Comparison of ENCODE assay signal across 24 cellular contexts in genomic region chr12:105724651-105725050, GRCh38.
DNase-seq lines count a peak whose midpoint lies in the region; ATAC-seq, FAIRE-seq and TF ChIP-seq lines count a peak whose summit lies in the region.
"Had no signal": no experiment of that assay in that cellular context is flagged by ENCODE, and none has a peak within 500 bp of the region (broad histone marks: within the 10 kb centered on the region; RNA-seq: fewer than 3 reads in every experiment).

No MANE protein-coding gene starts in this region.

- H3K9ac ChIP-seq in astrocyte (ENCODE audit: low read length), result no peak overlapping the region

- H3K4me3 Mint-ChIP-seq in astrocyte (ENCODE audit: unreplicated experiment), result no peak overlapping the region
- H3K4me3 Mint-ChIP-seq in activated T-cell treated with anti-CD3 and anti-CD28 coated beads, Interleukin-2, amount 50 U/mL, for 24 hours, result no peak overlapping the region
- H3K4me3 Mint-ChIP-seq: activated naive CD8-positive, alpha-beta T cell treated with anti-CD3 and anti-CD28 coated beads, Interleukin-2, amount 50 U/mL, for 24 hours; CD14-positive monocyte; stimulated activated effector memory CD8-positive, alpha-beta T cell treated with anti-CD3 and anti-CD28 coated beads, Interleukin-12 subunit alpha, Interleukin-12 subunit beta, amount 100 ng/mL, for 72 hours had no signal

- peak; percentile 41 for ATAC-seq in omental fat pad (ENCODE audit: low FRiP score)
- ATAC-seq in HG03175 (IDR thresholded peaks at IDR 0.05; ENCODE audit: unreplicated experiment), result no peak
- ATAC-seq: activated naive CD8-positive, alpha-beta T cell treated with anti-CD3 and anti-CD28 coated beads, Interleukin-2, amount 50 U/mL, for 24 hours; PC-3; right lobe of liver; stimulated activated effector memory CD8-positive, alpha-beta T cell treated with anti-CD3 and anti-CD28 coated beads, Interleukin-12 subunit alpha, Interleukin-12 subunit beta, amount 100 ng/mL, for 72 hours had no signal

- H3K27me3 Mint-ChIP-seq in astrocyte (ENCODE audit: low read depth, unreplicated experiment), result no peaks in the 10 kb centered on the region
- H3K27me3 Mint-ChIP-seq in activated T-cell treated with anti-CD3 and anti-CD28 coated beads, Interleukin-2, amount 50 U/mL, for 24 hours, result no peaks in the 10 kb centered on the region
- H3K27me3 Mint-ChIP-seq: activated naive CD8-positive, alpha-beta T cell treated with anti-CD3 and anti-CD28 coated beads, Interleukin-2, amount 50 U/mL, for 24 hours had no signal

- H3K79me2 ChIP-seq in astrocyte (ENCODE audit: insufficient read depth, low read length), result no peaks in the 10 kb centered on the region

- no peak overlapping the region for H3K4me2 ChIP-seq in astrocyte (ENCODE audit: low read length)

- no peaks in the 10 kb centered on the region for H4K20me1 ChIP-seq in astrocyte (ENCODE audit: insufficient read depth, low read length)

- H3K9me3 ChIP-seq in astrocyte (ENCODE audit: insufficient read depth, low read depth, low read length), result no peaks in the 10 kb centered on the region
- H3K9me3 ChIP-seq: esophagus muscularis mucosa, left ventricle myocardium inferior, right lobe of liver, SJCRH30 had no signal

- DNase-seq in DMS79 treated with DMSO at 0.1 percent for 48 hours (lab: John Stamatoyannopoulos, UW), result peak; percentile 71
- DNase-seq in astrocyte (ENCODE audit: low read depth), result peak; percentile 81
- peak; percentile 5 for DNase-seq in iris pigment epithelial cell (ENCODE audit: low read depth)
- DNase-seq in omental fat pad (ENCODE audit: low spot score), result no peak
- DNase-seq in activated T-cell treated with anti-CD3 and anti-CD28 coated beads, Interleukin-2, amount 50 U/mL, for 24 hours, result no peak
- DNase-seq in NCI-H1930 (lab: John Stamatoyannopoulos, UW), result no peak
- no peak for DNase-seq in GM12892 (ENCODE audit: insufficient read length)
- DNase-seq: activated CD4-positive, alpha-beta T cell treated with anti-CD3 and anti-CD28 coated beads, Interleukin-2, amount 50 U/mL, for 4 hours; activated CD8-positive, alpha-beta memory T cell treated with anti-CD3 and anti-CD28 coated beads, Interleukin-2, amount 50 U/mL, for 48 hours; activated effector memory CD4-positive, alpha-beta T cell treated with anti-CD3 and anti-CD28 coated beads, Interleukin-2, amount 50 U/mL, for 16 hours; activated naive CD8-positive, alpha-beta T cell treated with anti-CD3 and anti-CD28 coated beads, Interleukin-2, amount 50 U/mL, for 24 hours; cerebellar nuclear complex; effector CD8-positive, alpha-beta T cell; left ventricle myocardium inferior; NCI-H1694; PC-3; right lobe of liver; SJCRH30; T-helper 2 cell; WERI-Rb-1 had no signal

- H3K4me1 Mint-ChIP-seq in astrocyte (ENCODE audit: low read depth, unreplicated experiment), result peaks cover 14% of the 10 kb centered on the region
- no peaks in the 10 kb centered on the region for H3K4me1 Mint-ChIP-seq in activated T-cell treated with anti-CD3 and anti-CD28 coated beads, Interleukin-2, amount 50 U/mL, for 24 hours (ENCODE audit: low read depth)
- H3K4me1 Mint-ChIP-seq: activated naive CD8-positive, alpha-beta T cell treated with anti-CD3 and anti-CD28 coated beads, Interleukin-2, amount 50 U/mL, for 24 hours; CD14-positive monocyte; stimulated activated effector memory CD8-positive, alpha-beta T cell treated with anti-CD3 and anti-CD28 coated beads, Interleukin-12 subunit alpha, Interleukin-12 subunit beta, amount 100 ng/mL, for 72 hours had no signal

- no peaks in the 10 kb centered on the region for H3K36me3 ChIP-seq in astrocyte (ENCODE audit: insufficient read depth, low read length)
- H3K36me3 ChIP-seq: esophagus muscularis mucosa, left ventricle myocardium inferior, right lobe of liver, SJCRH30, WERI-Rb-1 had no signal

- no peak overlapping the region for H3K27ac ChIP-seq in astrocyte (ENCODE audit: low read depth, low read length)
- H3K27ac ChIP-seq: esophagus muscularis mucosa, left ventricle myocardium inferior, right lobe of liver, SJCRH30, WERI-Rb-1 had no signal

- H3K36me3 Mint-ChIP-seq in astrocyte (ENCODE audit: low read depth, unreplicated experiment), result peaks cover 2% of the 10 kb centered on the region
- no peaks in the 10 kb centered on the region for H3K36me3 Mint-ChIP-seq in activated T-cell treated with anti-CD3 and anti-CD28 coated beads, Interleukin-2, amount 50 U/mL, for 24 hours (ENCODE audit: low read depth)
- H3K36me3 Mint-ChIP-seq: CD14-positive monocyte; stimulated activated effector memory CD8-positive, alpha-beta T cell treated with anti-CD3 and anti-CD28 coated beads, Interleukin-12 subunit alpha, Interleukin-12 subunit beta, amount 100 ng/mL, for 72 hours had no signal

- FAIRE-seq in astrocyte (lab: Jason Lieb, UNC) (no peak), GM12892 (lab: Jason Lieb, UNC) (no peak)

- H3K4me3 ChIP-seq in astrocyte (ENCODE audit: insufficient read depth, low read depth, low read length), result no peak overlapping the region
- H3K4me3 ChIP-seq: esophagus muscularis mucosa, left ventricle myocardium inferior, right lobe of liver, SJCRH30 had no signal

- no peak overlapping the region for H2AFZ ChIP-seq in astrocyte (ENCODE audit: low read depth, low read length)

- no peak overlapping the region for H3K27ac Mint-ChIP-seq in astrocyte (ENCODE audit: unreplicated experiment)
- H3K27ac Mint-ChIP-seq in activated T-cell treated with anti-CD3 and anti-CD28 coated beads, Interleukin-2, amount 50 U/mL, for 24 hours, result no peak overlapping the region
- H3K27ac Mint-ChIP-seq: activated naive CD8-positive, alpha-beta T cell treated with anti-CD3 and anti-CD28 coated beads, Interleukin-2, amount 50 U/mL, for 24 hours; CD14-positive monocyte; stimulated activated effector memory CD8-positive, alpha-beta T cell treated with anti-CD3 and anti-CD28 coated beads, Interleukin-12 subunit alpha, Interleukin-12 subunit beta, amount 100 ng/mL, for 72 hours had no signal

- TF ChIP-seq CTCF in astrocyte (IDR thresholded peaks at IDR 0.05; ENCODE audit: insufficient read depth, low read depth, low read length) (no peak), omental fat pad (IDR thresholded peaks at IDR 0.05) (no peak)

- peaks cover 5% of the 10 kb centered on the region for H3K4me1 ChIP-seq in astrocyte (ENCODE audit: insufficient read depth, low read length)
- H3K4me1 ChIP-seq: esophagus muscularis mucosa, right lobe of liver, SJCRH30 had no signal

- H3K9me3 Mint-ChIP-seq in astrocyte (ENCODE audit: unreplicated experiment), result no peaks in the 10 kb centered on the region
- H3K9me3 Mint-ChIP-seq in activated T-cell treated with anti-CD3 and anti-CD28 coated beads, Interleukin-2, amount 50 U/mL, for 24 hours, result no peaks in the 10 kb centered on the region
- H3K9me3 Mint-ChIP-seq: activated naive CD8-positive, alpha-beta T cell treated with anti-CD3 and anti-CD28 coated beads, Interleukin-2, amount 50 U/mL, for 24 hours; stimulated activated effector memory CD8-positive, alpha-beta T cell treated with anti-CD3 and anti-CD28 coated beads, Interleukin-12 subunit alpha, Interleukin-12 subunit beta, amount 100 ng/mL, for 72 hours had no signal

- no peak for TF ChIP-seq POLR2A in GM12892 (IDR thresholded peaks at IDR 0.05; ENCODE audit: low read depth, low read length)

- H3K27me3 ChIP-seq in astrocyte (ENCODE audit: insufficient read depth, low read length), result no peaks in the 10 kb centered on the region
- H3K27me3 ChIP-seq: esophagus muscularis mucosa, right lobe of liver had no signal

Comparison
In these comparisons a context has a peak if more than half of its experiments do, and no peak if none do; other contexts are left out.
1. DNase-seq: peak in DMS79 treated with DMSO at 0.1 percent for 48 hours (single experiment), astrocyte (single experiment) and iris pigment epithelial cell (single experiment); none in omental fat pad (single experiment), activated T-cell treated with anti-CD3 and anti-CD28 coated beads, Interleukin-2, amount 50 U/mL, for 24 hours (single experiment), NCI-H1930 (0 of 2) and GM12892 (single experiment).